ENCODE assay signal across 22 cellular contexts in genomic region chr10:47443145-47443544, GRCh38. TPM values are rescaled to one million over a fixed set of nuclear protein-coding genes. Genes with fewer than 3 reads are reported as not detected.
DNase-seq lines count a peak whose midpoint lies in the region; ATAC-seq and TF ChIP-seq lines count a peak whose summit lies in the region.
"Had no signal": no experiment of that assay in that cellular context is flagged by ENCODE, and none has a peak within 500 bp of the region (broad histone marks: within the 10 kb centered on the region; RNA-seq: fewer than 3 reads in every experiment).

No MANE protein-coding gene starts in this region.

- H3K4me1 Mint-ChIP-seq in natural killer cell treated with Interleukin-12 subunit alpha and Interleukin-12 subunit beta and Interleukin-15 and Interleukin-18, amount 100 ng/mL, for 72 hours (ENCODE audit: low read depth in 2 of 2), result peaks cover 0 to 5% of the 10 kb centered on the region in 2 donors
- H3K4me1 Mint-ChIP-seq in natural killer cell, result no peaks in the 10 kb centered on the region
- no peaks in the 10 kb centered on the region for H3K4me1 Mint-ChIP-seq in CD8-positive, alpha-beta memory T cell
- H3K4me1 Mint-ChIP-seq: GM23338 had no signal

- peaks cover 12% of the 10 kb centered on the region for H3K9me3 Mint-ChIP-seq in natural killer cell treated with Interleukin-12 subunit alpha and Interleukin-12 subunit beta and Interleukin-15 and Interleukin-18, amount 100 ng/mL, for 72 hours
- peaks cover 9% of the 10 kb centered on the region in 2 donors for H3K9me3 Mint-ChIP-seq in natural killer cell
- H3K9me3 Mint-ChIP-seq in CD8-positive, alpha-beta memory T cell, result peaks cover 10 to 30% (median 22%) of the 10 kb centered on the region in 5 donors

- no peak overlapping the region for H3K27ac ChIP-seq in PC-9
- peak overlapping the region; percentile 6 for H3K27ac ChIP-seq in thymus (ENCODE audit: low read depth)
- H3K27ac ChIP-seq in CD8-positive, alpha-beta memory T cell (ENCODE audit: low read depth, low read length), result no peak overlapping the region

- H4K20me1 ChIP-seq in PC-9 (ENCODE audit: insufficient read depth), result no peaks in the 10 kb centered on the region

- H3F3A ChIP-seq in PC-9 (ENCODE audit: insufficient read depth, low read depth), result peaks cover 2% of the 10 kb centered on the region; the same call in 1 of the 2 replicates

- no peak overlapping the region for H2AFZ ChIP-seq in PC-9
- H2AFZ ChIP-seq: GM23338 had no signal

- H3K4me3 ChIP-seq in PC-9, result no peak overlapping the region
- H3K4me3 ChIP-seq in thymus (ENCODE audit: low read length), result no peak overlapping the region
- H3K4me3 ChIP-seq in CD8-positive, alpha-beta memory T cell (ENCODE audit: low read length), result no peak overlapping the region
- H3K4me3 ChIP-seq: GM23338 had no signal

- TF ChIP-seq CTCF in natural killer cell (IDR thresholded peaks at IDR 0.05) (no peak), PC-9 (conservative IDR thresholded peaks at IDR 0.05) (no peak)

- ATAC-seq in natural killer cell treated with Interleukin-12 subunit alpha and Interleukin-12 subunit beta and Interleukin-15 and Interleukin-18, amount 100 ng/mL, for 72 hours, result no peak
- no peak for ATAC-seq in natural killer cell
- ATAC-seq: GM23338, HCT116 had no signal

- no peak overlapping the region for H3K27ac Mint-ChIP-seq in natural killer cell treated with Interleukin-12 subunit alpha and Interleukin-12 subunit beta and Interleukin-15 and Interleukin-18, amount 100 ng/mL, for 72 hours
- H3K27ac Mint-ChIP-seq in natural killer cell, result no peak overlapping the region
- no peak overlapping the region for H3K27ac Mint-ChIP-seq in CD8-positive, alpha-beta memory T cell
- H3K27ac Mint-ChIP-seq: CD4-positive, alpha-beta memory T cell; GM23338; H9 had no signal

- intact Hi-C loops in natural killer cell (cut with micrococcal nuclease), result no loop called here
- intact Hi-C loops in PC-9 (cut with micrococcal nuclease; ENCODE audit: unreplicated experiment), result no loop called here

- DNase-seq in natural killer cell treated with Interleukin-12 subunit alpha and Interleukin-12 subunit beta and Interleukin-15 and Interleukin-18, amount 100 ng/mL, for 72 hours (ENCODE audit: low spot score), result peak; percentile 32
- DNase-seq in natural killer cell (no peak), PC-9 (peak in 1 of 2 experiments; percentile 48), mesenteric fat pad (ENCODE audit: low spot score) (peak; percentile 71), dermis blood vessel endothelial cell (no peak), SHP77 treated with DMSO at 0.1 percent for 48 hours (lab: John Stamatoyannopoulos, UW) (no peak)
- no peak for DNase-seq in CD8-positive, alpha-beta memory T cell
- DNase-seq: C1 segment of cervical spinal cord; CD4-positive, alpha-beta memory T cell; DMS53; DMS79 treated with DMSO at 0.1 percent for 48 hours; GF-D8 had no signal

- H3K4me1 ChIP-seq in PC-9 (replicated peaks; ENCODE audit: insufficient read depth) (peaks cover 16% of the 10 kb centered on the region), thymus (ENCODE audit: control insufficient read depth, insufficient read depth, low read length) (peaks cover 29% of the 10 kb centered on the region)
- H3K4me1 ChIP-seq in CD8-positive, alpha-beta memory T cell (ENCODE audit: insufficient read depth, low read length), result no peaks in the 10 kb centered on the region

- H3K9me2 ChIP-seq in PC-9 (ENCODE audit: insufficient read depth), result no peaks in the 10 kb centered on the region

- no peaks in the 10 kb centered on the region for H3K36me3 ChIP-seq in PC-9 (ENCODE audit: low read depth)
- H3K36me3 ChIP-seq in thymus (ENCODE audit: control insufficient read depth, insufficient read depth), result no peaks in the 10 kb centered on the region
- H3K36me3 ChIP-seq in CD8-positive, alpha-beta memory T cell (ENCODE audit: insufficient read depth, low read length), result no peaks in the 10 kb centered on the region

- H3K36me3 Mint-ChIP-seq in natural killer cell treated with Interleukin-12 subunit alpha and Interleukin-12 subunit beta and Interleukin-15 and Interleukin-18, amount 100 ng/mL, for 72 hours, result peaks cover 11% of the 10 kb centered on the region
- peaks cover 10% of the 10 kb centered on the region for H3K36me3 Mint-ChIP-seq in natural killer cell
- H3K36me3 Mint-ChIP-seq in CD8-positive, alpha-beta memory T cell, result peaks cover 0 to 3% (median 0%) of the 10 kb centered on the region in 3 donors

- H3K27me3 ChIP-seq in PC-9 (ENCODE audit: insufficient read depth, low read depth) (no peaks in the 10 kb centered on the region), thymus (ENCODE audit: control insufficient read depth, insufficient read depth) (no peaks in the 10 kb centered on the region)
- H3K27me3 ChIP-seq in CD8-positive, alpha-beta memory T cell (ENCODE audit: insufficient read depth, low read length, poor library complexity, severe bottlenecking), result no peaks in the 10 kb centered on the region

- H3K9me3 ChIP-seq in PC-9 (ENCODE audit: insufficient read depth, low read depth) (peaks cover 20% of the 10 kb centered on the region), thymus (ENCODE audit: control insufficient read depth) (peaks cover 3% of the 10 kb centered on the region)
- H3K9me3 ChIP-seq in CD8-positive, alpha-beta memory T cell (ENCODE audit: low read length), result no peaks in the 10 kb centered on the region

- H3K27me3 Mint-ChIP-seq in natural killer cell treated with Interleukin-12 subunit alpha and Interleukin-12 subunit beta and Interleukin-15 and Interleukin-18, amount 100 ng/mL, for 72 hours, result peaks cover 8 to 15% of the 10 kb centered on the region in 2 donors
- peaks cover 8 to 13% of the 10 kb centered on the region in 2 donors for H3K27me3 Mint-ChIP-seq in natural killer cell (ENCODE audit: low read depth in 2 of 2)
- peaks cover 19 to 36% of the 10 kb centered on the region in 2 donors for H3K27me3 Mint-ChIP-seq in CD8-positive, alpha-beta memory T cell

- WGBS in thymus, result 98% methylated on average over 2 of the region's 2 CpGs

- no peak overlapping the region for H3K4me3 Mint-ChIP-seq in natural killer cell treated with Interleukin-12 subunit alpha and Interleukin-12 subunit beta and Interleukin-15 and Interleukin-18, amount 100 ng/mL, for 72 hours
- H3K4me3 Mint-ChIP-seq in natural killer cell, result no peak overlapping the region
- no peak overlapping the region for H3K4me3 Mint-ChIP-seq in CD8-positive, alpha-beta memory T cell
- H3K4me3 Mint-ChIP-seq: CD4-positive, alpha-beta memory T cell; GM23338; H9 had no signal

- POLR2A ChIA-PET in PC-9 (lab: Charles Lee; ENCODE audit: unreplicated experiment), result no interaction called here
- POLR2A ChIA-PET in CD8-positive, alpha-beta memory T cell (lab: Charles Lee), result no interaction called here

- BruUV-seq in PC-9 (replicated peaks; lab: Mats Ljungman, UMichigan), result no TSS peak

- CTCF ChIA-PET in PC-9 (lab: Charles Lee), result no interaction called here
- CTCF ChIA-PET in CD8-positive, alpha-beta memory T cell (lab: Charles Lee), result no interaction called here

- H3K4me2 ChIP-seq in PC-9, result peak overlapping the region; percentile 6; the same call in 1 of the 2 replicates
- H3K4me2 ChIP-seq: GM23338 had no signal

- H3K79me2 ChIP-seq in PC-9 (ENCODE audit: low read depth), result no peaks in the 10 kb centered on the region

RNA-seq across cellular contexts. Expression of gene ANXA8, which starts 40.8 kb away (rescaled TPM):
- total RNA-seq in natural killer cell treated with Interleukin-12 subunit alpha and Interleukin-12 subunit beta and Interleukin-15 and Interleukin-18, amount 100 ng/mL, for 72 hours, result not detected
- total RNA-seq in natural killer cell, result not detected
- 172 and 196 TPM in 2 replicates for total RNA-seq in PC-9 (2021)
- not detected for total RNA-seq in mesenteric fat pad
- 23.2 TPM for polyA plus RNA-seq in thymus
- not detected in 2 replicates for total RNA-seq in dermis blood vessel endothelial cell
- not detected for total RNA-seq in CD8-positive, alpha-beta memory T cell
- not detected for polyA plus RNA-seq in CD8-positive, alpha-beta memory T cell
- total RNA-seq: A673; CD4-positive, alpha-beta memory T cell; G401; GM23338 had no signal
- polyA plus RNA-seq: CD4-positive, alpha-beta memory T cell; GM23338 had no signal

RNA-seq across cellular contexts. Expression of gene FAM25G, which starts 48.4 kb away (rescaled TPM):
- not detected for total RNA-seq in natural killer cell treated with Interleukin-12 subunit alpha and Interleukin-12 subunit beta and Interleukin-15 and Interleukin-18, amount 100 ng/mL, for 72 hours
- total RNA-seq in natural killer cell (not detected), PC-9 (2021) (3.2 TPM in 1 of 2 replicates, not detected in the other), mesenteric fat pad (not detected), dermis blood vessel endothelial cell (not detected in 2 replicates)
- polyA plus RNA-seq in thymus, result 4.2 TPM
- not detected for total RNA-seq in CD8-positive, alpha-beta memory T cell
- not detected for polyA plus RNA-seq in CD8-positive, alpha-beta memory T cell
- total RNA-seq: A172; A673; CD4-positive, alpha-beta memory T cell; Daoy; G401; GM23338; H4; H9 had no signal
- polyA plus RNA-seq: BJ; CD4-positive, alpha-beta memory T cell; GM23338 had no signal

RNA-seq across cellular contexts. Expression of gene ZNF488, which starts 59.1 kb away (rescaled TPM):
- total RNA-seq in natural killer cell treated with Interleukin-12 subunit alpha and Interleukin-12 subunit beta and Interleukin-15 and Interleukin-18, amount 100 ng/mL, for 72 hours, result not detected
- total RNA-seq in natural killer cell, result not detected
- 11.4 and 18.1 TPM in 2 replicates for total RNA-seq in PC-9 (2021)
- 0.10 TPM for total RNA-seq in mesenteric fat pad
- 0.23 TPM for polyA plus RNA-seq in thymus
- total RNA-seq in dermis blood vessel endothelial cell, result under 0.01 and 0.28 TPM in 2 replicates
- total RNA-seq in CD8-positive, alpha-beta memory T cell, result under 1 TPM; 0.42 to 0.44 TPM
- not detected for polyA plus RNA-seq in CD8-positive, alpha-beta memory T cell
- total RNA-seq: CD4-positive, alpha-beta memory T cell; G401 had no signal

Comparison
In these comparisons a context has a peak if more than half of its experiments do, and no peak if none do; other contexts are left out.
1. DNase-seq: peak in natural killer cell treated with Interleukin-12 subunit alpha and Interleukin-12 subunit beta and Interleukin-15 and Interleukin-18, amount 100 ng/mL, for 72 hours (single experiment) and mesenteric fat pad (single experiment); none in natural killer cell (single experiment), dermis blood vessel endothelial cell (single experiment), SHP77 treated with DMSO at 0.1 percent for 48 hours (single experiment) and CD8-positive, alpha-beta memory T cell (0 of 5).
2. RNA of gene ANXA8, which starts 40.8 kb away (total RNA-seq): 172 to 196 TPM in PC-9; not detected in CD8-positive, alpha-beta memory T cell, not detected in mesenteric fat pad (single experiment), not detected in natural killer cell treated with Interleukin-12 subunit alpha and Interleukin-12 subunit beta and Interleukin-15 and Interleukin-18, amount 100 ng/mL, for 72 hours, not detected in natural killer cell and not detected in dermis blood vessel endothelial cell; every median in the first group is over 100 times any median in the second.